ENCODE assay signal across 14 cellular contexts in the genomic region with DNA sequence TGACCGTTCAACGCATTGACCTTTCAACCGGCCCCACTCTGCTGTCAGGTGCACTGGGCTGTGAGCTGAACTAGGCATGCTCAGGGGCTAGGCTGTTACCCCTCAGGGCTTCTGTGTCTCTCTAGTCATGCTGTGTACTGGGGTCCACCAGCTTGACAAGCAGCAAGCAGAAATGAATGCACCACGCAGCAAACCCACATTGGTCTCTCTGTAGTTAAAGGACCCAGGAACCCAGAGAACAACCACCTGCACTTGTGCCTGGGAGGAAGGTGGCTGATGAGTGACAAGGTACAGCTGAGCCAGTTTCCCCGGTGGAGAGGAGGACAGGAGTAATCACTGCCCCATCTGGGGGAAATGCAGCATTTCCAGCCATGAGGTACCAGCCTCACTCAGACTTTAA.
DNase-seq lines count a peak whose midpoint lies in the region; TF ChIP-seq lines count a peak whose summit lies in the region.
"Had no signal": no experiment of that assay in that cellular context is flagged by ENCODE, and none has a peak within 500 bp of the region (broad histone marks: within the 10 kb centered on the region; RNA-seq: fewer than 3 reads in every experiment).

No MANE protein-coding gene starts in this region.

- 76% methylated on average over 5 of the region's 5 CpGs for WGBS in esophagus muscularis mucosa

- no peak for TF ChIP-seq EP300 in esophagus muscularis mucosa (IDR thresholded peaks at IDR 0.05)

- H3K27ac ChIP-seq in WERI-Rb-1 = no peak overlapping the region
- peak overlapping the region in 3 of 4 donors; percentile 11 to 83 (median 72) for H3K27ac ChIP-seq in esophagus muscularis mucosa (replicated peaks in 1 of 4)
- no peak overlapping the region for H3K27ac ChIP-seq in CD4-positive, alpha-beta memory T cell (ENCODE audit: low read depth, low read length)
- H3K27ac ChIP-seq: BLaER1 treated with 17β-estradiol and CSF1 and Interleukin-3, amounts not matched to agents 10 nM and 100 nM had no signal

- no peaks in the 10 kb centered on the region for H3K9me3 Mint-ChIP-seq in activated T-cell treated with anti-CD3 and anti-CD28 coated beads, Interleukin-2, amount 50 U/mL, for 24 hours
- no peaks in the 10 kb centered on the region for H3K9me3 Mint-ChIP-seq in CD4-positive, alpha-beta memory T cell

- no peak overlapping the region for H3K27ac Mint-ChIP-seq in activated T-cell treated with anti-CD3 and anti-CD28 coated beads, Interleukin-2, amount 50 U/mL, for 24 hours
- no peak overlapping the region for H3K27ac Mint-ChIP-seq in CD4-positive, alpha-beta memory T cell
- H3K27ac Mint-ChIP-seq: CD4-positive, CD25-positive, alpha-beta regulatory T cell had no signal

- intact Hi-C loops in esophagus muscularis mucosa (cut with DNase I) = no loop called here
- intact Hi-C loops in CD4-positive, alpha-beta memory T cell (cut with micrococcal nuclease) = no loop called here

- H3K27me3 ChIP-seq in WERI-Rb-1 (ENCODE audit: insufficient read depth, low read depth, severe bottlenecking) (no peaks in the 10 kb centered on the region), esophagus muscularis mucosa (no peaks in the 10 kb centered on the region)
- H3K27me3 ChIP-seq in CD4-positive, alpha-beta memory T cell (ENCODE audit: insufficient read depth, low read length) = no peaks in the 10 kb centered on the region

- peaks cover 35% of the 10 kb centered on the region for H3K27me3 Mint-ChIP-seq in activated T-cell treated with anti-CD3 and anti-CD28 coated beads, Interleukin-2, amount 50 U/mL, for 24 hours
- peaks cover 8 to 16% of the 10 kb centered on the region in 2 donors for H3K27me3 Mint-ChIP-seq in CD4-positive, alpha-beta memory T cell

- peaks cover 8 to 34% (median 29%) of the 10 kb centered on the region in 4 donors for H3K4me1 ChIP-seq in esophagus muscularis mucosa
- no peaks in the 10 kb centered on the region for H3K4me1 ChIP-seq in CD4-positive, alpha-beta memory T cell (ENCODE audit: insufficient read depth, low read length)

- no peaks in the 10 kb centered on the region for H3K36me3 Mint-ChIP-seq in activated T-cell treated with anti-CD3 and anti-CD28 coated beads, Interleukin-2, amount 50 U/mL, for 24 hours (ENCODE audit: low read depth)
- H3K36me3 Mint-ChIP-seq in CD4-positive, alpha-beta memory T cell = no peaks in the 10 kb centered on the region

- no peak overlapping the region for H3K4me3 Mint-ChIP-seq in activated T-cell treated with anti-CD3 and anti-CD28 coated beads, Interleukin-2, amount 50 U/mL, for 24 hours
- no peak overlapping the region for H3K4me3 Mint-ChIP-seq in CD4-positive, alpha-beta memory T cell
- H3K4me3 Mint-ChIP-seq: CD4-positive, CD25-positive, alpha-beta regulatory T cell had no signal

- TF ChIP-seq CTCF in WERI-Rb-1 (IDR thresholded peaks at IDR 0.05; ENCODE audit: low read depth, low read length) = no peak
- no peak for TF ChIP-seq CTCF in esophagus muscularis mucosa (IDR thresholded peaks at IDR 0.05)

- POLR2A ChIA-PET in CD4-positive, alpha-beta memory T cell (lab: Charles Lee; ENCODE audit: partially characterized antibody) = no interaction called here

- H3K9me3 ChIP-seq in WERI-Rb-1 (ENCODE audit: severe bottlenecking) (no peaks in the 10 kb centered on the region), esophagus muscularis mucosa (no peaks in the 10 kb centered on the region)
- no peaks in the 10 kb centered on the region for H3K9me3 ChIP-seq in CD4-positive, alpha-beta memory T cell (ENCODE audit: control insufficient read depth in 1 of 2, low read length in 2 of 2)
- H3K9me3 ChIP-seq: BLaER1 treated with 17β-estradiol and CSF1 and Interleukin-3, amounts not matched to agents 10 nM and 100 nM had no signal

- H3K4me1 Mint-ChIP-seq in activated T-cell treated with anti-CD3 and anti-CD28 coated beads, Interleukin-2, amount 50 U/mL, for 24 hours (ENCODE audit: low read depth) = peaks cover 15% of the 10 kb centered on the region
- H3K4me1 Mint-ChIP-seq in CD4-positive, alpha-beta memory T cell = peaks cover 0 to under 1% (median 0%) of the 10 kb centered on the region in 4 donors

- peak; percentile 22 for DNase-seq in activated T-cell treated with anti-CD3 and anti-CD28 coated beads, Interleukin-2, amount 50 U/mL, for 24 hours
- DNase-seq in activated T-cell treated with anti-CD3 and anti-CD28 coated beads for 4 hours = no peak
- DNase-seq in WERI-Rb-1 = peak; percentile 10
- no peak for DNase-seq in esophagus muscularis mucosa (ENCODE audit: extremely low spot score)
- DNase-seq in ureter (ENCODE audit: low spot score) = peak; percentile 24
- no peak for DNase-seq in CD4-positive, alpha-beta memory T cell
- no peak for DNase-seq in T-helper 9 cell
- DNase-seq in stimulated activated CD4-positive, alpha-beta T cell treated with anti-CD3 and anti-CD28 coated beads, Interleukin-4, amount 100 ng/mL, for 1 hour = no peak
- DNase-seq: 8988T; ACHN; Calu3; CD4-positive, CD25-positive, alpha-beta regulatory T cell; DMS 273 treated with DMSO at 0.1 percent for 48 hours had no signal

- H3K4me3 ChIP-seq in WERI-Rb-1 (ENCODE audit: low read depth, low read length) = no peak overlapping the region
- H3K4me3 ChIP-seq in esophagus muscularis mucosa = no peak overlapping the region
- H3K4me3 ChIP-seq in CD4-positive, alpha-beta memory T cell (ENCODE audit: low read length in 2 of 2) = no peak overlapping the region
- H3K4me3 ChIP-seq: BLaER1 treated with 17β-estradiol and CSF1 and Interleukin-3, amounts not matched to agents 10 nM and 100 nM had no signal

- CTCF ChIA-PET in CD4-positive, alpha-beta memory T cell (lab: Charles Lee; ENCODE audit: partially characterized antibody) = interaction anchor here (1.1 to 1.3 kb wide), 2 partner anchors 26 to 348 kb away, joined by 3 to 5 read pairs; no protein-coding TSS in a partner anchor

- no peak for TF ChIP-seq POLR2A in esophagus muscularis mucosa (IDR thresholded peaks at IDR 0.05; ENCODE audit: low read depth)

- H3K36me3 ChIP-seq in WERI-Rb-1 (no peaks in the 10 kb centered on the region), esophagus muscularis mucosa (no peaks in the 10 kb centered on the region)
- H3K36me3 ChIP-seq in CD4-positive, alpha-beta memory T cell (ENCODE audit: insufficient read depth, low read length) = no peaks in the 10 kb centered on the region
- H3K36me3 ChIP-seq: BLaER1 treated with 17β-estradiol and CSF1 and Interleukin-3, amounts not matched to agents 10 nM and 100 nM had no signal

Comparison
In these comparisons a context has a peak if more than half of its experiments do, and no peak if none do; other contexts are left out.
1. DNase-seq: peak in activated T-cell treated with anti-CD3 and anti-CD28 coated beads, Interleukin-2, amount 50 U/mL, for 24 hours (single experiment), WERI-Rb-1 (single experiment) and ureter (single experiment); none in activated T-cell treated with anti-CD3 and anti-CD28 coated beads for 4 hours (single experiment), esophagus muscularis mucosa (single experiment), CD4-positive, alpha-beta memory T cell (0 of 5), T-helper 9 cell (single experiment) and stimulated activated CD4-positive, alpha-beta T cell treated with anti-CD3 and anti-CD28 coated beads, Interleukin-4, amount 100 ng/mL, for 1 hour (single experiment).
2. H3K27ac ChIP-seq: peak in esophagus muscularis mucosa (3 of 4); none in WERI-Rb-1 (single experiment) and CD4-positive, alpha-beta memory T cell (single experiment).